8 cellular contexts compared by ENCODE assay signal in the genomic region with DNA sequence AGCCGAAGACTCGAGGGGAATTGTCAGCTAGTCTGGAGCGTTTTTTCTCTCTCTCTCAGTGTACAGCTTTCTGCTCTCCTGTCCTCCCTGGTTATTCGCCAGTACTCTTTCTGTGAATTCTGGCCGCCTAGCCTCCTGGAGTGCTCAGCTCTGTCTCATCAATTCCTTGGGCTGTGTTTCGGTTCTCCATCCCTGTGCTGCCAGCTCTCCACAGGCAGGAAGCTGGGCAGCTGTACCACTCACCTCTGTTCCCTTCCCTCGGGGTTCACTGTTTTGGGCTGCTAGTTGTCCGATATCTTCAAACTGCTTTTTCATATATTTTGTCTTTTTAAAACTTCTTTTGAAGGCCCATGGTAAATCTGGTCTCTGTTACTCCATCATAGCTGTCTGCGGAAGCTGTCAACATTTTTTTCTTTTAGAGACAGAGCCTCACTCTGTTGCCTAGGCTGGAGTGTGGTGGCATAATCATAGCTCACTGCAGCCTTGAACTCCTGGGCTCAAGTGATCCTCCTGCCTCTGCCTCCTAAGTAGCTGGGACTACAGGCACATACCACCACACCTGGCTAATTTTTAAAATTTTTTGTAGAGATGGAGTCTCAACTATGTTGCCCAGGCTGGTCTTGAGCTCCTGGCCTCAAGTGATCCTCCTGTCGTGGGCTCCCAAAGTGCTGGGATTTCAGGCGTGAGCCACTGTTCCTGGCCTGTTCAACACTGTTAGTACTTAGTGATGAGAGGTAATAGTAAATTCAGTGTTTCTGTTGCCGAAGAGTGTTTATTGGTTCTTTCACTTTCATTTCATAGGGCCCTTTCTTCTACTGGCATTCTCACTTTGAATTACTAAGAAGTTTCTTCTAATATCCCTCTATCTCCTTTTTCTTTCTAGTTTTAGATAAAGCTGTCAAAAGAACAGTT.
DNase-seq lines count a peak whose midpoint lies in the region; ATAC-seq lines count a peak whose summit lies in the region.

No MANE protein-coding gene starts in this region.

- peak overlapping the region; percentile 14 for H2AFZ ChIP-seq in ACC112 (ENCODE audit: low read length, unreplicated experiment)

- peaks cover 11% of the 10 kb centered on the region for H3K4me1 Mint-ChIP-seq in dendritic cell treated with granulocyte-macrophage colony-stimulating factor and Interleukin-4, amounts not matched to agents 40 ng/mL and 50 ng/mL, for 4 days (ENCODE audit: low read depth)

- ATAC-seq in GM19324 (IDR thresholded peaks at IDR 0.05; ENCODE audit: low FRiP score, unreplicated experiment) (peak; percentile 71), HG03135 (IDR thresholded peaks at IDR 0.05; ENCODE audit: unreplicated experiment) (peak; percentile 76)

- H3K4me1 ChIP-seq in ACC112 (ENCODE audit: control insufficient read depth, insufficient read depth, low read length, unreplicated experiment) = peaks cover 14% of the 10 kb centered on the region

- peaks cover 8% of the 10 kb centered on the region for H3K36me3 Mint-ChIP-seq in dendritic cell treated with granulocyte-macrophage colony-stimulating factor and Interleukin-4, amounts not matched to agents 40 ng/mL and 50 ng/mL, for 4 days (ENCODE audit: low read depth)

- no peaks in the 10 kb centered on the region for H3K79me2 ChIP-seq in ACC112 (ENCODE audit: control insufficient read depth, insufficient read depth, low read length, unreplicated experiment)

- peak overlapping the region; percentile 62 for H3K4me3 ChIP-seq in ACC112 (ENCODE audit: low read depth, low read length)

- 0 out of 2 replicates have a peak overlapping the region, but pooled peaks have one; percentile 6 for H3K27ac ChIP-seq in ACC112 (ENCODE audit: low read depth, low read length)

- no peaks in the 10 kb centered on the region for H3K9me3 Mint-ChIP-seq in dendritic cell treated with granulocyte-macrophage colony-stimulating factor and Interleukin-4, amounts not matched to agents 40 ng/mL and 50 ng/mL, for 4 days

- H3K27me3 ChIP-seq in ACC112 (ENCODE audit: insufficient read depth, low read length) = no peaks in the 10 kb centered on the region

- DNase-seq in Ammon's horn (ENCODE audit: low spot score) (no peak), OCI-M2 (lab: John Stamatoyannopoulos, UW; ENCODE audit: unreplicated experiment) (no peak), NCI-H526 (lab: John Stamatoyannopoulos, UW) (no peak), SIG-M5 (lab: John Stamatoyannopoulos, UW) (no peak)

- H3K36me3 ChIP-seq in ACC112 (ENCODE audit: insufficient read depth, low read length) = no peaks in the 10 kb centered on the region; the same call in 1 of the 2 replicates

- no peak overlapping the region for H3K4me3 Mint-ChIP-seq in dendritic cell treated with granulocyte-macrophage colony-stimulating factor and Interleukin-4, amounts not matched to agents 40 ng/mL and 50 ng/mL, for 4 days

- H3K27me3 Mint-ChIP-seq in dendritic cell treated with granulocyte-macrophage colony-stimulating factor and Interleukin-4, amounts not matched to agents 40 ng/mL and 50 ng/mL, for 4 days = no peaks in the 10 kb centered on the region

- intact Hi-C loops in dendritic cell treated with granulocyte-macrophage colony-stimulating factor and Interleukin-4, amounts not matched to agents 40 ng/mL and 50 ng/mL, for 4 days (cut with micrococcal nuclease) = no loop called here

- H3K27ac Mint-ChIP-seq in dendritic cell treated with granulocyte-macrophage colony-stimulating factor and Interleukin-4, amounts not matched to agents 40 ng/mL and 50 ng/mL, for 4 days = peak overlapping the region; percentile 21
